8 cellular contexts compared by ENCODE assay signal in genomic region chr14:23327947-23328744, GRCh38. TPM values are rescaled to one million over a fixed set of nuclear protein-coding genes. Genes with fewer than 3 reads are reported as not detected.
DNase-seq lines count a peak whose midpoint lies in the region; ATAC-seq lines count a peak whose summit lies in the region.

No MANE protein-coding gene starts in this region.

- H3K27ac Mint-ChIP-seq in CD8-positive, alpha-beta memory T cell, result peak overlapping the region in 2 of 8 donors; percentile 37 to 38
- H3K27ac Mint-ChIP-seq in memory B cell, result no peak overlapping the region

- H3K27ac ChIP-seq in CD8-positive, alpha-beta memory T cell (ENCODE audit: low read depth, low read length), result no peak overlapping the region

- ATAC-seq in HG02798 (IDR thresholded peaks at IDR 0.05; ENCODE audit: poor library complexity, unreplicated experiment), result peak; percentile 44
- peak; percentile 69 for ATAC-seq in memory B cell (ENCODE audit: low read depth)

- CTCF ChIA-PET in CD8-positive, alpha-beta memory T cell (lab: Charles Lee), result interaction anchor here (1.0 to 2.5 kb wide), 4 partner anchors 51 to 215 kb away, joined by 3 to 23 read pairs (median 4); no protein-coding TSS in a partner anchor

- peaks cover 17% of the 10 kb centered on the region for H3K36me3 ChIP-seq in CD8-positive, alpha-beta memory T cell (ENCODE audit: insufficient read depth, low read length)

- H3K9me3 ChIP-seq in CD8-positive, alpha-beta memory T cell (ENCODE audit: low read length), result no peaks in the 10 kb centered on the region

- H3K4me3 Mint-ChIP-seq in CD8-positive, alpha-beta memory T cell, result peak overlapping the region in 1 of 7 donors; percentile 46
- no peak overlapping the region for H3K4me3 Mint-ChIP-seq in memory B cell

- H3K27me3 Mint-ChIP-seq in CD8-positive, alpha-beta memory T cell, result peaks cover 0 to under 1% of the 10 kb centered on the region in 2 donors
- no peaks in the 10 kb centered on the region for H3K27me3 Mint-ChIP-seq in memory B cell

- DNase-seq in CD8-positive, alpha-beta memory T cell, result peak; percentile 37 to 74 (median 47)
- DNase-seq in NCI-H69 (lab: John Stamatoyannopoulos, UW), result peak; percentile 78
- peak; percentile 28 to 69 for DNase-seq in activated CD4-positive, alpha-beta T cell treated with anti-CD3 and anti-CD28 coated beads, Interleukin-2, amount 50 U/mL, for 24 hours (ENCODE audit: low read depth in 1 of 2, low spot score in 1 of 2)
- peak; percentile 51 for DNase-seq in effector CD8-positive, alpha-beta T cell (lab: John Stamatoyannopoulos, UW)
- peak; percentile 47 to 50 for DNase-seq in memory B cell (ENCODE audit: low spot score in 2 of 2)
- DNase-seq in stimulated activated CD8-positive, alpha-beta memory T cell treated with anti-CD3 and anti-CD28 coated beads, Interleukin-4, amount 100 ng/mL, for 4 hours (ENCODE audit: low read depth in 2 of 2, low spot score in 1 of 2), result peak; percentile 30 to 43
- no peak for DNase-seq in mesenteric fat pad (ENCODE audit: low spot score)

- H3K4me3 ChIP-seq in CD8-positive, alpha-beta memory T cell (ENCODE audit: low read length), result no peak overlapping the region

- peaks cover 2% of the 10 kb centered on the region for H3K4me1 ChIP-seq in CD8-positive, alpha-beta memory T cell (ENCODE audit: insufficient read depth, low read length)

- no peaks in the 10 kb centered on the region for H3K9me3 Mint-ChIP-seq in CD8-positive, alpha-beta memory T cell
- no peaks in the 10 kb centered on the region for H3K9me3 Mint-ChIP-seq in memory B cell

- peaks cover 4 to 11% (median 6%) of the 10 kb centered on the region in 3 donors for H3K4me1 Mint-ChIP-seq in CD8-positive, alpha-beta memory T cell
- H3K4me1 Mint-ChIP-seq in memory B cell, result peaks cover 7% of the 10 kb centered on the region

- H3K27me3 ChIP-seq in CD8-positive, alpha-beta memory T cell (ENCODE audit: insufficient read depth, low read length, poor library complexity, severe bottlenecking), result no peaks in the 10 kb centered on the region

- peaks cover 0 to 29% (median 3%) of the 10 kb centered on the region in 3 donors for H3K36me3 Mint-ChIP-seq in CD8-positive, alpha-beta memory T cell
- H3K36me3 Mint-ChIP-seq in memory B cell, result peaks cover 18% of the 10 kb centered on the region

- POLR2A ChIA-PET in CD8-positive, alpha-beta memory T cell (lab: Charles Lee), result interaction anchor here (0.6 kb wide), 3 partner anchors 142 to 1742 kb away, joined by 4 to 7 read pairs (median 6); partner anchors contain the start of gene NGDN

RNA-seq across cellular contexts. Expression of gene PABPN1, which starts 6.9 kb away (rescaled TPM):
- total RNA-seq in CD8-positive, alpha-beta memory T cell, result 100 to 1,000 TPM; 308 TPM
- 125 TPM for polyA plus RNA-seq in CD8-positive, alpha-beta memory T cell
- 129 TPM for total RNA-seq in mesenteric fat pad

RNA-seq across cellular contexts. Expression of gene BCL2L2, which starts 21.5 kb away (rescaled TPM):
- total RNA-seq in CD8-positive, alpha-beta memory T cell, result 1 to 10 TPM in 1 of 2 experiments, under 1 TPM in 1; 0.86 to 1.0 TPM
- 0.29 TPM for polyA plus RNA-seq in CD8-positive, alpha-beta memory T cell
- total RNA-seq in mesenteric fat pad, result 60.1 TPM

RNA-seq across cellular contexts. Expression of gene SLC22A17, which starts 24.5 kb away (rescaled TPM):
- 1 to 10 TPM; 2.6 to 2.8 TPM for total RNA-seq in CD8-positive, alpha-beta memory T cell
- polyA plus RNA-seq in CD8-positive, alpha-beta memory T cell, result 1.6 TPM
- 7.0 TPM for total RNA-seq in mesenteric fat pad

RNA-seq across cellular contexts. Expression of gene PPP1R3E, which starts 25.5 kb away (rescaled TPM):
- total RNA-seq in CD8-positive, alpha-beta memory T cell, result 10 to 100 TPM; 16.2 to 18.2 TPM
- 2.0 TPM for polyA plus RNA-seq in CD8-positive, alpha-beta memory T cell
- total RNA-seq in mesenteric fat pad, result 8.0 TPM

RNA-seq across cellular contexts. Expression of gene EFS, which starts 36.8 kb away (rescaled TPM):
- not detected for total RNA-seq in CD8-positive, alpha-beta memory T cell
- polyA plus RNA-seq in CD8-positive, alpha-beta memory T cell, result not detected
- total RNA-seq in mesenteric fat pad, result 15.5 TPM

Comparison
In these comparisons a context has a peak if more than half of its experiments do, and no peak if none do; other contexts are left out.
1. RNA of gene BCL2L2, which starts 21.5 kb away (total RNA-seq): 60.1 TPM in mesenteric fat pad (single experiment); 0.86 to 1.0 TPM in CD8-positive, alpha-beta memory T cell; every median in the first group is over 10 times any median in the second.